Comparison of ENCODE assay signal across 9 cellular contexts in genomic region chr3:189710620-189711388, GRCh38.
DNase-seq lines count a peak whose midpoint lies in the region; ATAC-seq, FAIRE-seq and TF ChIP-seq lines count a peak whose summit lies in the region.
"Had no signal": no experiment of that assay in that cellular context is flagged by ENCODE, and none has a peak within 500 bp of the region (broad histone marks: within the 10 kb centered on the region; RNA-seq: fewer than 3 reads in every experiment).

No MANE protein-coding gene starts in this region.

- H3K27me3 ChIP-seq in HUES48 (ENCODE audit: control insufficient read depth, insufficient read depth, low read length) (no peaks in the 10 kb centered on the region), psoas muscle (ENCODE audit: insufficient read depth in 3 of 3, low read length in 2 of 3) (no peaks in the 10 kb centered on the region), Caco-2 (replicated peaks; ENCODE audit: control insufficient read depth, insufficient read depth, low read length) (no peaks in the 10 kb centered on the region)

- no peaks in the 10 kb centered on the region for H3K36me3 Mint-ChIP-seq in Caco-2 (ENCODE audit: insufficient read depth, unreplicated experiment)

- no peaks in the 10 kb centered on the region for H3K27me3 Mint-ChIP-seq in Caco-2 (ENCODE audit: insufficient read depth, unreplicated experiment)

- no peaks in the 10 kb centered on the region for H3K9me3 ChIP-seq in HUES48 (ENCODE audit: control insufficient read depth, insufficient read depth, low read length)
- no peaks in the 10 kb centered on the region for H3K9me3 ChIP-seq in psoas muscle
- no peaks in the 10 kb centered on the region for H3K9me3 ChIP-seq in Caco-2

- no peak overlapping the region for H3K4me3 Mint-ChIP-seq in Caco-2 (ENCODE audit: unreplicated experiment)

- FAIRE-seq in endometrium (lab: Jason Lieb, UNC), result peak; percentile 98

- peaks cover 18% of the 10 kb centered on the region for H3K4me1 Mint-ChIP-seq in Caco-2 (ENCODE audit: low read depth, unreplicated experiment)

- intact Hi-C loops in psoas muscle (cut with DNase I), result loop anchor here in 1 of 2 donors (10.0 kb wide), 1 partner anchor 94 kb away; no protein-coding TSS in a partner anchor
- intact Hi-C loops in Caco-2 (cut with micrococcal nuclease; ENCODE audit: unreplicated experiment), result no loop called here

- no peak overlapping the region for H3K9ac ChIP-seq in HUES48 (ENCODE audit: low read depth, low read length)

- H3K27ac ChIP-seq in HUES48 (ENCODE audit: low read depth, low read length) (peak overlapping the region; percentile 55), psoas muscle (peak overlapping the region; percentile 38)
- H3K27ac ChIP-seq: 22Rv1 had no signal

- CTCF ChIA-PET in Caco-2 (lab: Charles Lee), result interaction anchor here (0.6 kb wide), 1 partner anchor 476 kb away, joined by 5 read pairs; no protein-coding TSS in a partner anchor

- no peak overlapping the region for H3K4me3 ChIP-seq in HUES48 (ENCODE audit: low read depth, low read length)
- no peak overlapping the region for H3K4me3 ChIP-seq in psoas muscle
- H3K4me3 ChIP-seq in Caco-2 (ENCODE audit: low read depth, low read length), result no peak overlapping the region

- no peaks in the 10 kb centered on the region for H3K36me3 ChIP-seq in HUES48 (ENCODE audit: control insufficient read depth, insufficient read depth, low read length)
- no peaks in the 10 kb centered on the region for H3K36me3 ChIP-seq in psoas muscle (ENCODE audit: insufficient read depth in 1 of 2, low read depth in 1 of 2)
- H3K36me3 ChIP-seq in Caco-2 (ENCODE audit: control insufficient read depth, insufficient read depth, low read length), result no peaks in the 10 kb centered on the region

- H3K9me3 Mint-ChIP-seq in Caco-2 (ENCODE audit: unreplicated experiment), result peaks cover 9% of the 10 kb centered on the region

- DNase-seq in DMS 273 (lab: John Stamatoyannopoulos, UW; ENCODE audit: unreplicated experiment) (peak; percentile 10), DMS 273 treated with DMSO at 0.1 percent for 48 hours (lab: John Stamatoyannopoulos, UW) (no peak), psoas muscle (peak; percentile 27 to 71), Caco-2 (no peak), OCI-M2 (lab: John Stamatoyannopoulos, UW; ENCODE audit: unreplicated experiment) (no peak)

- POLR2A ChIA-PET in Caco-2 (lab: Charles Lee), result no interaction called here

- H3K4me1 ChIP-seq in HUES48 (ENCODE audit: control insufficient read depth, insufficient read depth, low read length), result peaks cover 10% of the 10 kb centered on the region; the same call in 1 of the 2 replicates
- peaks cover 68% of the 10 kb centered on the region for H3K4me1 ChIP-seq in psoas muscle
- H3K4me1 ChIP-seq in Caco-2, result peaks cover 10% of the 10 kb centered on the region

- ATAC-seq in psoas muscle, result peak; percentile 84 to 96 (median 96)
- ATAC-seq in GM21526 (IDR thresholded peaks at IDR 0.05; ENCODE audit: low FRiP score, unreplicated experiment), result no peak

- H3K27ac Mint-ChIP-seq in Caco-2 (ENCODE audit: unreplicated experiment), result no peak overlapping the region

- BruUV-seq in Caco-2 (replicated peaks; lab: Mats Ljungman, UMichigan), result no TSS peak

- TF ChIP-seq CTCF in psoas muscle (IDR thresholded peaks at IDR 0.05) (no peak), Caco-2 (IDR thresholded peaks at IDR 0.05; ENCODE audit: insufficient read depth in 1 of 2, low read depth in 1 of 2, low read length in 1 of 2, severe bottlenecking in 1 of 2, unreplicated experiment in 1 of 2) (no peak)

Comparison
In these comparisons a context has a peak if more than half of its experiments do, and no peak if none do; other contexts are left out.
1. DNase-seq: peak in DMS 273 (single experiment) and psoas muscle (2 of 2); none in DMS 273 treated with DMSO at 0.1 percent for 48 hours (single experiment), Caco-2 (0 of 2) and OCI-M2 (single experiment).